10 cellular contexts compared by ENCODE assay signal in genomic region chr15:101206173-101206572, GRCh38. TPM values are rescaled to one million over a fixed set of nuclear protein-coding genes. Genes with fewer than 3 reads are reported as not detected.
A peak's percentile ranks its signal among the peaks of the same experiment; 100 is the strongest.
DNase-seq lines count a peak whose midpoint lies in the region; ATAC-seq, FAIRE-seq and TF ChIP-seq lines count a peak whose summit lies in the region.
"Had no signal": no experiment of that assay in that cellular context is flagged by ENCODE, and none has a peak within 500 bp of the region (broad histone marks: within the 10 kb centered on the region; RNA-seq: fewer than 3 reads in every experiment).

No MANE protein-coding gene starts in this region.

- intact Hi-C loops in activated T-helper 1 cell treated with anti-CD3 and anti-CD28 coated beads, Interleukin-12 subunit alpha, Interleukin-12 subunit beta, Interleukin-2, Interleukin-4 antibody, amounts not matched to agents 30 ng/mL and 10 ng/mL and 1 ng/mL, durations not matched to agents 14 hours and 24 hours and 36 hours (cut with micrococcal nuclease): loop anchor here (1.0 to 2.0 kb wide), 9 partner anchors 8 to 610 kb away; partner anchors contain the start of genes ASB7, CHSY1 and LINS1

- DNase-seq in RCC 7860 (ENCODE audit: low spot score) (peak; percentile 88), lung (ENCODE audit: low spot score) (no peak), NCI-H1105 (lab: John Stamatoyannopoulos, UW) (no peak), NCI-H1048 (lab: John Stamatoyannopoulos, UW) (no peak), HPDE6-E6E7 (ENCODE audit: extremely low spot score) (no peak), progenitor cell of endocrine pancreas (ENCODE audit: low spot score, unreplicated experiment) (no peak)
- DNase-seq in activated T-helper 1 cell treated with anti-CD3 and anti-CD28 coated beads, Interleukin-12 subunit alpha, Interleukin-12 subunit beta, Interleukin-2, Interleukin-4 antibody, amounts not matched to agents 30 ng/mL and 10 ng/mL and 1 ng/mL, durations not matched to agents 14 hours and 24 hours and 36 hours (ENCODE audit: low spot score): peak; percentile 68
- DNase-seq: psoas muscle had no signal

- TF ChIP-seq CTCF in lung (IDR thresholded peaks at IDR 0.05; ENCODE audit: control extremely low read depth, extremely low read depth) (no peak), progenitor cell of endocrine pancreas (IDR thresholded peaks at IDR 0.05; ENCODE audit: unreplicated experiment) (no peak)

- peaks cover 89% of the 10 kb centered on the region for H3K4me1 Mint-ChIP-seq in activated T-helper 1 cell treated with anti-CD3 and anti-CD28 coated beads, Interleukin-12 subunit alpha, Interleukin-12 subunit beta, Interleukin-2, Interleukin-4 antibody, amounts not matched to agents 30 ng/mL and 10 ng/mL and 1 ng/mL, durations not matched to agents 14 hours and 24 hours and 36 hours (ENCODE audit: low read depth)
- peaks cover 75% of the 10 kb centered on the region for H3K4me1 Mint-ChIP-seq in stimulated activated memory B cell treated with anti-CD40 and anti-IgM and Interleukin-4, amounts not matched to agents 10 μg/mL and 1 μg/mL and 100 μg/mL, for 72 hours
- H3K4me1 Mint-ChIP-seq in progenitor cell of endocrine pancreas (ENCODE audit: low read depth): peaks cover 25% of the 10 kb centered on the region

- H3K27me3 ChIP-seq in lung (ENCODE audit: control insufficient read depth, insufficient read depth): no peaks in the 10 kb centered on the region

- H3K27ac Mint-ChIP-seq in activated T-helper 1 cell treated with anti-CD3 and anti-CD28 coated beads, Interleukin-12 subunit alpha, Interleukin-12 subunit beta, Interleukin-2, Interleukin-4 antibody, amounts not matched to agents 30 ng/mL and 10 ng/mL and 1 ng/mL, durations not matched to agents 14 hours and 24 hours and 36 hours: peak overlapping the region; percentile 97
- peak overlapping the region; percentile 82 for H3K27ac Mint-ChIP-seq in stimulated activated memory B cell treated with anti-CD40 and anti-IgM and Interleukin-4, amounts not matched to agents 10 μg/mL and 1 μg/mL and 100 μg/mL, for 72 hours
- H3K27ac Mint-ChIP-seq in progenitor cell of endocrine pancreas: no peak overlapping the region

- H3K36me3 Mint-ChIP-seq in activated T-helper 1 cell treated with anti-CD3 and anti-CD28 coated beads, Interleukin-12 subunit alpha, Interleukin-12 subunit beta, Interleukin-2, Interleukin-4 antibody, amounts not matched to agents 30 ng/mL and 10 ng/mL and 1 ng/mL, durations not matched to agents 14 hours and 24 hours and 36 hours (ENCODE audit: low read depth): peaks cover 45% of the 10 kb centered on the region
- peaks cover 15% of the 10 kb centered on the region for H3K36me3 Mint-ChIP-seq in stimulated activated memory B cell treated with anti-CD40 and anti-IgM and Interleukin-4, amounts not matched to agents 10 μg/mL and 1 μg/mL and 100 μg/mL, for 72 hours
- H3K36me3 Mint-ChIP-seq in progenitor cell of endocrine pancreas (ENCODE audit: insufficient read depth): peaks cover 9% of the 10 kb centered on the region

- peak; percentile 84 for FAIRE-seq in RCC 7860 (lab: Jason Lieb, UNC)
- FAIRE-seq: H1 had no signal

- no peaks in the 10 kb centered on the region for H3K27me3 Mint-ChIP-seq in activated T-helper 1 cell treated with anti-CD3 and anti-CD28 coated beads, Interleukin-12 subunit alpha, Interleukin-12 subunit beta, Interleukin-2, Interleukin-4 antibody, amounts not matched to agents 30 ng/mL and 10 ng/mL and 1 ng/mL, durations not matched to agents 14 hours and 24 hours and 36 hours (ENCODE audit: insufficient read depth)
- H3K27me3 Mint-ChIP-seq in stimulated activated memory B cell treated with anti-CD40 and anti-IgM and Interleukin-4, amounts not matched to agents 10 μg/mL and 1 μg/mL and 100 μg/mL, for 72 hours: no peaks in the 10 kb centered on the region
- H3K27me3 Mint-ChIP-seq in progenitor cell of endocrine pancreas: no peaks in the 10 kb centered on the region

- H3K9me3 Mint-ChIP-seq in activated T-helper 1 cell treated with anti-CD3 and anti-CD28 coated beads, Interleukin-12 subunit alpha, Interleukin-12 subunit beta, Interleukin-2, Interleukin-4 antibody, amounts not matched to agents 30 ng/mL and 10 ng/mL and 1 ng/mL, durations not matched to agents 14 hours and 24 hours and 36 hours: peaks cover 4% of the 10 kb centered on the region
- H3K9me3 Mint-ChIP-seq in stimulated activated memory B cell treated with anti-CD40 and anti-IgM and Interleukin-4, amounts not matched to agents 10 μg/mL and 1 μg/mL and 100 μg/mL, for 72 hours: no peaks in the 10 kb centered on the region
- peaks cover 2% of the 10 kb centered on the region for H3K9me3 Mint-ChIP-seq in progenitor cell of endocrine pancreas (ENCODE audit: low read depth)

- peaks cover 19 to 20% of the 10 kb centered on the region in 2 donors for H3K4me1 ChIP-seq in lung (ENCODE audit: control insufficient read depth in 2 of 2, insufficient read depth in 2 of 2, low read length in 2 of 2)

- H3K9me3 ChIP-seq in lung (ENCODE audit: control insufficient read depth in 2 of 2, insufficient read depth in 1 of 2, low read length in 1 of 2): no peaks in the 10 kb centered on the region
- H3K9me3 ChIP-seq: psoas muscle had no signal

- peak overlapping the region; percentile 86 for H3K4me3 Mint-ChIP-seq in activated T-helper 1 cell treated with anti-CD3 and anti-CD28 coated beads, Interleukin-12 subunit alpha, Interleukin-12 subunit beta, Interleukin-2, Interleukin-4 antibody, amounts not matched to agents 30 ng/mL and 10 ng/mL and 1 ng/mL, durations not matched to agents 14 hours and 24 hours and 36 hours
- H3K4me3 Mint-ChIP-seq in stimulated activated memory B cell treated with anti-CD40 and anti-IgM and Interleukin-4, amounts not matched to agents 10 μg/mL and 1 μg/mL and 100 μg/mL, for 72 hours: peak overlapping the region; percentile 60
- no peak overlapping the region for H3K4me3 Mint-ChIP-seq in progenitor cell of endocrine pancreas (ENCODE audit: low read depth)

- peaks cover 0 to 3% of the 10 kb centered on the region in 2 donors for H3K36me3 ChIP-seq in lung (ENCODE audit: control insufficient read depth in 2 of 2, insufficient read depth in 2 of 2, low read length in 2 of 2)

- peak; percentile 21 for ATAC-seq in lung (ENCODE audit: insufficient read depth, low FRiP score)
- ATAC-seq in stimulated activated memory B cell treated with anti-CD40 and anti-IgM and Interleukin-4, amounts not matched to agents 10 μg/mL and 1 μg/mL and 100 μg/mL, for 72 hours: peak; percentile 76

- 68 to 70% methylated on average over 12 of the region's 12 CpGs for WGBS in lung, 2 donors

- no peak overlapping the region for H3K4me3 ChIP-seq in lung
- H3K4me3 ChIP-seq: psoas muscle had no signal

- H3K27ac ChIP-seq in lung (ENCODE audit: low read depth in 1 of 2, low read length in 1 of 2): peak overlapping the region in 1 of 2 donors; percentile 32
- H3K27ac ChIP-seq: psoas muscle had no signal

RNA-seq across cellular contexts. Expression of gene CHSY1, which starts 45.7 kb away (rescaled TPM):
- total RNA-seq in activated T-helper 1 cell treated with anti-CD3 and anti-CD28 coated beads, Interleukin-12 subunit alpha, Interleukin-12 subunit beta, Interleukin-2, Interleukin-4 antibody, amounts not matched to agents 30 ng/mL and 10 ng/mL and 1 ng/mL, durations not matched to agents 14 hours and 24 hours and 36 hours: 76.3 and 78.0 TPM in 2 replicates
- 10 to 100 TPM; 33.0 to 52.2 TPM for total RNA-seq in lung
- 10 to 100 TPM; 11.8 to 27.7 TPM for polyA plus RNA-seq in lung
- total RNA-seq in progenitor cell of endocrine pancreas: 33.2 and 36.7 TPM in 2 replicates

Comparison
In these comparisons a context has a peak if more than half of its experiments do, and no peak if none do; other contexts are left out.
1. DNase-seq: peak in RCC 7860 (single experiment) and activated T-helper 1 cell treated with anti-CD3 and anti-CD28 coated beads, Interleukin-12 subunit alpha, Interleukin-12 subunit beta, Interleukin-2, Interleukin-4 antibody, amounts not matched to agents 30 ng/mL and 10 ng/mL and 1 ng/mL, durations not matched to agents 14 hours and 24 hours and 36 hours (single experiment); none in lung (single experiment), NCI-H1105 (single experiment), NCI-H1048 (single experiment), HPDE6-E6E7 (single experiment) and progenitor cell of endocrine pancreas (single experiment).